ENCODE assay signal across 34 cellular contexts in genomic region chr2:136696438-136696837, GRCh38.
"Had no signal": no experiment of that assay in that cellular context is flagged by ENCODE, and none has a peak within 500 bp of the region (broad histone marks: within the 10 kb centered on the region; RNA-seq: fewer than 3 reads in every experiment).

No MANE protein-coding gene starts in this region.

- H3K4me3 ChIP-seq: MG63 had no signal

- H3K27me3 ChIP-seq: MG63 had no signal

- DNase-seq: Karpas-422, Kasumi-1, KG1, MG63, MM.1S, MV-4-11, NCI-H1048, NCI-H1092, NCI-H1092 treated with DMSO at 0.1 percent for 48 hours, NCI-H1105, NCI-H1105 treated with DMSO at 0.1 percent for 48 hours, NCI-H1417 treated with DMSO at 0.1 percent for 48 hours, NCI-H1436, NCI-H1436 treated with DMSO at 0.1 percent for 48 hours, NCI-H146, NCI-H1694, NCI-H1694 treated with DMSO at 0.1 percent for 48 hours, NCI-H187, NCI-H187 treated with DMSO at 0.1 percent for 48 hours, NCI-H1930, NCI-H2029, NCI-H2029 treated with DMSO at 0.1 percent for 48 hours, NCI-H2081, NCI-H2081 treated with DMSO at 0.1 percent for 48 hours, NCI-H2107, NCI-H2171, NCI-H2171 treated with DMSO at 0.1 percent for 48 hours, NCI-H2227 treated with DMSO at 0.1 percent for 48 hours, NCI-H226, NCI-H345, NCI-H446, NCI-H446 treated with DMSO at 0.1 percent for 48 hours, NCI-H510A had no signal

- H3K27ac ChIP-seq: KMS-11 had no signal

- H3K9ac ChIP-seq: KMS-11 had no signal

- H3K4me2 ChIP-seq: KMS-11 had no signal

- H3K36me3 ChIP-seq: MG63 had no signal

- H3K9me3 ChIP-seq: MG63 had no signal
